ENCODE assay signal across 10 cellular contexts in genomic region chr10:97689637-97690036, GRCh38. TPM values are rescaled to one million over a fixed set of nuclear protein-coding genes. Genes with fewer than 3 reads are reported as not detected.
DNase-seq lines count a peak whose midpoint lies in the region; ATAC-seq, FAIRE-seq and TF ChIP-seq lines count a peak whose summit lies in the region.
"Had no signal": no experiment of that assay in that cellular context is flagged by ENCODE, and none has a peak within 500 bp of the region (broad histone marks: within the 10 kb centered on the region; RNA-seq: fewer than 3 reads in every experiment).

No MANE protein-coding gene starts in this region.

- TF ChIP-seq CTCF in A549 (IDR thresholded peaks at IDR 0.05) (no peak), astrocyte (IDR thresholded peaks at IDR 0.05; ENCODE audit: insufficient read depth, low read depth, low read length) (no peak), left lung (IDR thresholded peaks at IDR 0.05) (no peak), endodermal cell (conservative IDR thresholded peaks at IDR 0.05) (no peak)

- no peaks in the 10 kb centered on the region for H3K79me2 ChIP-seq in astrocyte (ENCODE audit: insufficient read depth, low read length)

- POLR2A ChIA-PET in A549 (lab: Yijun Ruan, JAX), result interaction anchor here (0.8 to 3.4 kb wide), 3 partner anchors 12 to 24 kb away, joined by 5 to 34 read pairs (median 6); partner anchors contain the start of gene MARVELD1

- H3K9me3 Mint-ChIP-seq in astrocyte (ENCODE audit: unreplicated experiment) (no peaks in the 10 kb centered on the region), endodermal cell (peaks cover 4% of the 10 kb centered on the region)

- TF ChIP-seq EP300 in A549 (IDR thresholded peaks at IDR 0.05), result peak in 1 of 2 experiments; percentile 54; a peak in 1 of 5 replicates

- CTCF ChIA-PET in A549 (lab: Yijun Ruan, JAX), result interaction anchor here (1.2 to 37.6 kb wide), 3 partner anchors 14 to 180 kb away, joined by 3 to 1127 read pairs (median 94); partner anchors contain the start of genes MARVELD1 and ZFYVE27

- peaks cover 37% of the 10 kb centered on the region for H3K4me1 ChIP-seq in A549
- H3K4me1 ChIP-seq in astrocyte (ENCODE audit: insufficient read depth, low read length), result peaks cover 42% of the 10 kb centered on the region
- peaks cover 26 to 44% of the 10 kb centered on the region in 2 donors for H3K4me1 ChIP-seq in left lung
- H3K4me1 ChIP-seq in endodermal cell (ENCODE audit: control insufficient read depth, insufficient read depth, low read length), result no peaks in the 10 kb centered on the region

- H3K4me1 Mint-ChIP-seq in astrocyte (ENCODE audit: low read depth, unreplicated experiment) (peaks cover 14% of the 10 kb centered on the region), endodermal cell (peaks cover 10% of the 10 kb centered on the region)

- H2AFZ ChIP-seq in astrocyte (ENCODE audit: low read depth, low read length), result no peak overlapping the region

- H3K36me3 ChIP-seq in astrocyte (ENCODE audit: insufficient read depth, low read length) (no peaks in the 10 kb centered on the region), left lung (no peaks in the 10 kb centered on the region), H7 (replicated peaks; ENCODE audit: control insufficient read depth, insufficient read depth, low read length) (no peaks in the 10 kb centered on the region), endodermal cell (ENCODE audit: control insufficient read depth, insufficient read depth, low read length) (no peaks in the 10 kb centered on the region)
- H3K36me3 ChIP-seq: BE2C had no signal

- peak; percentile 24 to 35 for ATAC-seq in A549
- no peak for ATAC-seq in left lung

- H3K27ac ChIP-seq in A549, result peak overlapping the region; percentile 93 to 94
- H3K27ac ChIP-seq in astrocyte (ENCODE audit: low read depth, low read length), result peak overlapping the region; percentile 71
- peak overlapping the region; percentile 85 to 90 for H3K27ac ChIP-seq in left lung
- H3K27ac ChIP-seq in endodermal cell (ENCODE audit: low read depth, low read length), result no peak overlapping the region

- H3K4me3 ChIP-seq in A549, result no peak overlapping the region
- no peak overlapping the region for H3K4me3 ChIP-seq in astrocyte (ENCODE audit: insufficient read depth, low read depth, low read length)
- H3K4me3 ChIP-seq in left lung, result no peak overlapping the region
- no peak overlapping the region for H3K4me3 ChIP-seq in H7 (ENCODE audit: insufficient read depth, low read depth, low read length)
- no peak overlapping the region for H3K4me3 ChIP-seq in endodermal cell (ENCODE audit: low read length)

- H3K36me3 Mint-ChIP-seq in astrocyte (ENCODE audit: low read depth, unreplicated experiment) (no peaks in the 10 kb centered on the region), endodermal cell (ENCODE audit: low read depth) (no peaks in the 10 kb centered on the region)

- TF ChIP-seq POLR2A in A549 (IDR thresholded peaks at IDR 0.05; ENCODE audit: low read length), result no peak

- no peak for TF ChIP-seq RAD21 in A549 (conservative IDR thresholded peaks at IDR 0.05 in 1 of 2, IDR thresholded peaks at IDR 0.05 in 1 of 2)

- peak; percentile 55 to 89 for DNase-seq in A549 (ENCODE audit: low read depth in 1 of 2, low spot score in 1 of 2)
- peak; percentile 72 for DNase-seq in HTR-8/SVneo (ENCODE audit: insufficient read length, low spot score)
- DNase-seq in astrocyte (ENCODE audit: low read depth), result peak; percentile 98
- DNase-seq in left lung, result peak in 1 of 2 donors; percentile 56
- DNase-seq in H7, result no peak
- no peak for DNase-seq in iPS-NIHi11 (ENCODE audit: low spot score)
- DNase-seq in endodermal cell, result no peak
- DNase-seq in NCI-H146 (lab: John Stamatoyannopoulos, UW), result no peak
- DNase-seq: activated gamma-delta T cell, BE2C had no signal

- H3K27me3 ChIP-seq in astrocyte (ENCODE audit: insufficient read depth, low read length) (no peaks in the 10 kb centered on the region), left lung (no peaks in the 10 kb centered on the region), H7 (ENCODE audit: control insufficient read depth, insufficient read depth, low read length) (no peaks in the 10 kb centered on the region; the same call in 1 of the 2 replicates), endodermal cell (ENCODE audit: control insufficient read depth, insufficient read depth, low read length, poor library complexity, severe bottlenecking) (no peaks in the 10 kb centered on the region)
- H3K27me3 ChIP-seq: BE2C had no signal

- H3K4me3 Mint-ChIP-seq in astrocyte (ENCODE audit: unreplicated experiment) (no peak overlapping the region), endodermal cell (no peak overlapping the region)

- FAIRE-seq in A549 (lab: Jason Lieb, UNC) (peak; percentile 23), HTR-8/SVneo (lab: Jason Lieb, UNC) (peak; percentile 60), astrocyte (lab: Jason Lieb, UNC) (peak; percentile 94)

- no peaks in the 10 kb centered on the region for H4K20me1 ChIP-seq in astrocyte (ENCODE audit: insufficient read depth, low read length)

- H3K27ac Mint-ChIP-seq in astrocyte (ENCODE audit: unreplicated experiment) (peak overlapping the region; percentile 72), endodermal cell (no peak overlapping the region)

- peak overlapping the region; percentile 78 for H3K4me2 ChIP-seq in A549
- peak overlapping the region; percentile 4 for H3K4me2 ChIP-seq in astrocyte (ENCODE audit: low read length)

- intact Hi-C loops in left lung (cut with DNase I), result no loop called here

- no peaks in the 10 kb centered on the region for H3K27me3 Mint-ChIP-seq in astrocyte (ENCODE audit: low read depth, unreplicated experiment)
- peaks cover 13% of the 10 kb centered on the region for H3K27me3 Mint-ChIP-seq in endodermal cell (ENCODE audit: insufficient read depth)

- H3K9ac ChIP-seq in astrocyte (ENCODE audit: low read length) (no peak overlapping the region), endodermal cell (ENCODE audit: extremely low read depth, low read length, poor library complexity, severe bottlenecking) (no peak overlapping the region)

- H3K9me3 ChIP-seq in A549 (no peaks in the 10 kb centered on the region), astrocyte (ENCODE audit: insufficient read depth, low read depth, low read length) (no peaks in the 10 kb centered on the region), left lung (no peaks in the 10 kb centered on the region), endodermal cell (ENCODE audit: control insufficient read depth, low read length) (no peaks in the 10 kb centered on the region)
- H3K9me3 ChIP-seq: BE2C had no signal

- WGBS in A549 (ENCODE audit: missing lambda C conversion rate), result 61% methylated on average over 5 of the region's 5 CpGs
- 93 to 100% methylated on average over 3 to 5 of the region's 5 CpGs for WGBS in endodermal cell (ENCODE audit: insufficient coverage in 1 of 2, insufficient read length in 1 of 2), 2 experiments

RNA-seq across cellular contexts. Expression of gene AVPI1, which starts 2.6 kb away (rescaled TPM):
- polyA plus RNA-seq in A549 (2011; rRNA removed) (48.7 and 64.1 TPM in 2 replicates), A549 (2017; fragmentation: RNase III; extraction: RNeasy Plus Mini Kit Qiagen cat#74134 plus additional on column Dnase treatment) (58.4 to 72.3 TPM (median 70.3 TPM) in 3 replicates)
- polyA plus RNA-seq in A549 (2012; cell fraction: cytosol; rRNA removed), result 66.1 and 88.3 TPM in 2 replicates
- polyA plus RNA-seq in A549 (2012; cell fraction: nucleus; rRNA removed), result 77.6 and 78.7 TPM in 2 replicates
- polyA minus RNA-seq in A549 (2011; rRNA and poly(A)+ RNA removed), result 41.9 and 47.2 TPM in 2 replicates
- total RNA-seq in astrocyte (5.0 and 5.6 TPM in 2 replicates), left lung (10 to 100 TPM; 15.2 to 19.7 TPM), endodermal cell (1 to 10 TPM; 3.9 to 4.3 TPM)
- 10.6 and 13.6 TPM in 2 replicates for total RNA-seq in H7 (2014; rRNA removed; shearing (Covaris generic))
- polyA plus RNA-seq in endodermal cell (2013, experiment 1 of 2), result 2.7 TPM
- 2.7 TPM for polyA plus RNA-seq in endodermal cell (2013, experiment 2 of 2)

RNA-seq across cellular contexts. Expression of gene MARVELD1, which starts 23.9 kb away (rescaled TPM):
- polyA plus RNA-seq in A549 (2011; rRNA removed), result 29.1 and 30.9 TPM in 2 replicates
- polyA plus RNA-seq in A549 (2012; cell fraction: cytosol; rRNA removed), result 24.7 and 37.8 TPM in 2 replicates
- 32.9 and 38.3 TPM in 2 replicates for polyA plus RNA-seq in A549 (2012; cell fraction: nucleus; rRNA removed)
- polyA plus RNA-seq in A549 (2017; fragmentation: RNase III; extraction: RNeasy Plus Mini Kit Qiagen cat#74134 plus additional on column Dnase treatment), result 27.4 to 31.7 TPM (median 31.3 TPM) in 3 replicates
- 18.4 and 18.9 TPM in 2 replicates for polyA minus RNA-seq in A549 (2011; rRNA and poly(A)+ RNA removed)
- total RNA-seq in astrocyte, result 69.7 and 79.2 TPM in 2 replicates
- 10 to 100 TPM; 48.1 to 58.4 TPM for total RNA-seq in left lung
- 18.7 and 21.2 TPM in 2 replicates for total RNA-seq in H7 (2014; rRNA removed; shearing (Covaris generic))
- total RNA-seq in endodermal cell, result 10 to 100 TPM; 44.3 to 47.9 TPM
- polyA plus RNA-seq in endodermal cell (2013, experiment 1 of 2), result 33.1 TPM
- polyA plus RNA-seq in endodermal cell (2013, experiment 2 of 2), result 31.4 TPM

RNA-seq across cellular contexts. Expression of gene ZFYVE27, which starts 47.3 kb away (rescaled TPM):
- polyA plus RNA-seq in A549 (2011; rRNA removed) (17.1 and 20.2 TPM in 2 replicates), A549 (2017; fragmentation: RNase III; extraction: RNeasy Plus Mini Kit Qiagen cat#74134 plus additional on column Dnase treatment) (17.1 to 20.1 TPM (median 19.6 TPM) in 3 replicates)
- polyA plus RNA-seq in A549 (2012; cell fraction: cytosol; rRNA removed), result 18.3 and 21.1 TPM in 2 replicates
- 60.5 and 76.0 TPM in 2 replicates for polyA plus RNA-seq in A549 (2012; cell fraction: nucleus; rRNA removed)
- 19.6 and 21.2 TPM in 2 replicates for polyA minus RNA-seq in A549 (2011; rRNA and poly(A)+ RNA removed)
- total RNA-seq in astrocyte (31.3 and 32.8 TPM in 2 replicates), left lung (10 to 100 TPM; 20.6 to 23.2 TPM), endodermal cell (10 to 100 TPM; 33.5 to 36.3 TPM)
- 19.2 and 21.8 TPM in 2 replicates for total RNA-seq in H7 (2014; rRNA removed; shearing (Covaris generic))
- polyA plus RNA-seq in endodermal cell (2013, experiment 1 of 2), result 22.3 TPM
- 17.6 TPM for polyA plus RNA-seq in endodermal cell (2013, experiment 2 of 2)

RNA-seq across cellular contexts. Expression of gene PI4K2A, which starts 49.2 kb away (rescaled TPM):
- polyA plus RNA-seq in A549 (2011; rRNA removed), result 16.6 and 18.8 TPM in 2 replicates
- polyA plus RNA-seq in A549 (2012; cell fraction: cytosol; rRNA removed), result 13.1 and 17.7 TPM in 2 replicates
- 14.8 and 17.7 TPM in 2 replicates for polyA plus RNA-seq in A549 (2012; cell fraction: nucleus; rRNA removed)
- polyA plus RNA-seq in A549 (2017; fragmentation: RNase III; extraction: RNeasy Plus Mini Kit Qiagen cat#74134 plus additional on column Dnase treatment), result 14.1 to 16.6 TPM (median 14.8 TPM) in 3 replicates
- 11.3 and 11.5 TPM in 2 replicates for polyA minus RNA-seq in A549 (2011; rRNA and poly(A)+ RNA removed)
- 32.9 and 37.8 TPM in 2 replicates for total RNA-seq in astrocyte
- total RNA-seq in left lung, result 10 to 100 TPM; 25.8 to 27.1 TPM
- total RNA-seq in H7 (2014; rRNA removed; shearing (Covaris generic)), result 19.6 and 26.2 TPM in 2 replicates
- 10 to 100 TPM; 14.5 to 18.1 TPM for total RNA-seq in endodermal cell
- 14.4 TPM for polyA plus RNA-seq in endodermal cell (2013, experiment 1 of 2)
- polyA plus RNA-seq in endodermal cell (2013, experiment 2 of 2), result 13.6 TPM

RNA-seq across cellular contexts. Expression of gene MORN4, which starts 56.3 kb away (rescaled TPM):
- polyA plus RNA-seq in A549 (2011; rRNA removed), result 13.8 and 14.2 TPM in 2 replicates
- polyA plus RNA-seq in A549 (2012; cell fraction: cytosol; rRNA removed), result 9.7 and 10.4 TPM in 2 replicates
- polyA plus RNA-seq in A549 (2012; cell fraction: nucleus; rRNA removed), result 2.9 and 3.4 TPM in 2 replicates
- polyA plus RNA-seq in A549 (2017; fragmentation: RNase III; extraction: RNeasy Plus Mini Kit Qiagen cat#74134 plus additional on column Dnase treatment), result 8.3 to 10.9 TPM (median 8.9 TPM) in 3 replicates
- polyA minus RNA-seq in A549 (2011; rRNA and poly(A)+ RNA removed), result 3.2 and 4.2 TPM in 2 replicates
- total RNA-seq in astrocyte, result 15.8 and 16.2 TPM in 2 replicates
- 1 to 10 TPM; 4.1 to 10.0 TPM for total RNA-seq in left lung
- 12.0 and 13.7 TPM in 2 replicates for total RNA-seq in H7 (2014; rRNA removed; shearing (Covaris generic))
- 10 to 100 TPM; 19.0 to 21.3 TPM for total RNA-seq in endodermal cell
- 27.5 TPM for polyA plus RNA-seq in endodermal cell (2013, experiment 1 of 2)
- 26.4 TPM for polyA plus RNA-seq in endodermal cell (2013, experiment 2 of 2)

Comparison
In these comparisons a context has a peak if more than half of its experiments do, and no peak if none do; other contexts are left out.
1. DNase-seq: peak in A549 (2 of 2), HTR-8/SVneo (single experiment) and astrocyte (single experiment); none in H7 (single experiment), iPS-NIHi11 (single experiment), endodermal cell (single experiment) and NCI-H146 (single experiment).